In the genomic region with DNA sequence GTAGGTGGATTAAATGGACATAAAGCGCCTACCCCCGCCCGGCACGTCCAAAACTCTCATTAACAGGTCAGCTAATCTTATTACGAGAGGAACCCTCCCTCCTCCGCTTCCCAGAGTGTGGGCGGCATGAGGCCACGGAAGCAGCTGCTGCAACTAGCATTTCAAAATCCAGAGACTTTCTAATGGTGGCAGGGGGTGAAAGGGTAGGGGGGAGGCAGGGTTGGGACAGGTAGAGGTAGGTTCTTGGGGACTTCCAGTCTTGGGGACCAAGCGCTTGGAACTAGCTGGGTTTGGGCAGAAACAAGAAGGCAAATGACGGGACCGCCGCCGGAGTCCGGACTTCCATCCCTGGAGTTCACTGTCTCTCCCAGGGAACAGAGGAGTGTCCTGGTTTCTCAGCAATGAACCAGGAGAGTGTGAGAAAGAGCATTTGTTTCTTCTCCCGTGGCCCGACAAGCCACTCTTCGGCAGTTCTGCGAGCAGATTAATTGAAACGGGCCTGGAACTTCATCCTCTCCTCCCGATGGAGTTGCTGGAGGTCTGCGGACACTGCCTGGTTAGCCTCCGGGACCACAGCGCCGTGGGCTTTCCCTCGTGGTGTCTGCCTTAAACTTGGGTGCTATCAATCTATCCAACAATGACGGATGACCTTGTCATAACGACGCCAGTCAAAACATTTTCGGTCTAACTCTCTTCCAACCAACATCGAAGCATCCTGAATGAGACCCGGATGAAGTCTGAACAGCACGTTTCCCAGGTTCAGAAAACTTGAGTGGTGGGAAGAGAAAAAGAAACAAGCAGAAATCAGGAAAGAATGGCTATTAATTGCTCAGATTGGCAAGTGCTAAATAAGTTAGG, we compare ENCODE assay signal across 1 cellular context.
A peak's percentile ranks its signal among the peaks of the same experiment; 100 is the strongest.
TF ChIP-seq lines count a peak whose summit lies in the region.

No MANE protein-coding gene starts in this region.

TF ChIP-seq in WTC11, 78 proteins besides CTCF, POLR2A, EP300 and RAD21 (continued from another document):
- TF ChIP-seq, protein P1, sequence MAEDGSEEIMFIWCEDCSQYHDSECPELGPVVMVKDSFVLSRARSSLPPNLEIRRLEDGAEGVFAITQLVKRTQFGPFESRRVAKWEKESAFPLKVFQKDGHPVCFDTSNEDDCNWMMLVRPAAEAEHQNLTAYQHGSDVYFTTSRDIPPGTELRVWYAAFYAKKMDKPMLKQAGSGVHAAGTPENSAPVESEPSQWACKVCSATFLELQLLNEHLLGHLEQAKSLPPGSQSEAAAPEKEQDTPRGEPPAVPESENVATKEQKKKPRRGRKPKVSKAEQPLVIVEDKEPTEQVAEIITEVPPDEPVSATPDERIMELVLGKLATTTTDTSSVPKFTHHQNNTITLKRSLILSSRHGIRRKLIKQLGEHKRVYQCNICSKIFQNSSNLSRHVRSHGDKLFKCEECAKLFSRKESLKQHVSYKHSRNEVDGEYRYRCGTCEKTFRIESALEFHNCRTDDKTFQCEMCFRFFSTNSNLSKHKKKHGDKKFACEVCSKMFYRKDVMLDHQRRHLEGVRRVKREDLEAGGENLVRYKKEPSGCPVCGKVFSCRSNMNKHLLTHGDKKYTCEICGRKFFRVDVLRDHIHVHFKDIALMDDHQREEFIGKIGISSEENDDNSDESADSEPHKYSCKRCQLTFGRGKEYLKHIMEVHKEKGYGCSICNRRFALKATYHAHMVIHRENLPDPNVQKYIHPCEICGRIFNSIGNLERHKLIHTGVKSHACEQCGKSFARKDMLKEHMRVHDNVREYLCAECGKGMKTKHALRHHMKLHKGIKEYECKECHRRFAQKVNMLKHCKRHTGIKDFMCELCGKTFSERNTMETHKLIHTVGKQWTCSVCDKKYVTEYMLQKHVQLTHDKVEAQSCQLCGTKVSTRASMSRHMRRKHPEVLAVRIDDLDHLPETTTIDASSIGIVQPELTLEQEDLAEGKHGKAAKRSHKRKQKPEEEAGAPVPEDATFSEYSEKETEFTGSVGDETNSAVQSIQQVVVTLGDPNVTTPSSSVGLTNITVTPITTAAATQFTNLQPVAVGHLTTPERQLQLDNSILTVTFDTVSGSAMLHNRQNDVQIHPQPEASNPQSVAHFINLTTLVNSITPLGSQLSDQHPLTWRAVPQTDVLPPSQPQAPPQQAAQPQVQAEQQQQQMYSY (CRISPR knock-in tag; IDR thresholded peaks at IDR 0.05), result 0 out of 2 replicates have a peak, but pooled peaks have one; percentile 10
- TF ChIP-seq, protein P2, sequence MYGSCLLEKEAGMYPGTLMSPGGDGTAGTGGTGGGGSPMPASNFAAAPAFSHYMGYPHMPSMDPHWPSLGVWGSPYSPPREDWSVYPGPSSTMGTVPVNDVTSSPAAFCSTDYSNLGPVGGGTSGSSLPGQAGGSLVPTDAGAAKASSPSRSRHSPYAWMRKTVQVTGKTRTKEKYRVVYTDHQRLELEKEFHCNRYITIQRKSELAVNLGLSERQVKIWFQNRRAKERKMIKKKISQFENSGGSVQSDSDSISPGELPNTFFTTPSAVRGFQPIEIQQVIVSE (CRISPR knock-in tag; IDR thresholded peaks at IDR 0.05; ENCODE audit: borderline replicate concordance), result no peak
